Comparison of ENCODE assay signal across 22 cellular contexts in genomic region chr12:14505626-14506596, GRCh38.
"Had no signal": no experiment of that assay in that cellular context is flagged by ENCODE, and none has a peak within 500 bp of the region (broad histone marks: within the 10 kb centered on the region; RNA-seq: fewer than 3 reads in every experiment).

No MANE protein-coding gene starts in this region.

- H3K4me1 ChIP-seq: left lung, prostate gland, right atrium auricular region, thyroid gland, vagina had no signal

- H3K9me3 Mint-ChIP-seq: activated naive CD4-positive, alpha-beta T cell treated with anti-CD3 and anti-CD28 coated beads, Interleukin-2, amount 50 U/mL, for 72 hours; dendritic cell treated with granulocyte-macrophage colony-stimulating factor and Interleukin-4, amounts not matched to agents 40 ng/mL and 50 ng/mL, for 4 days; neural crest cell had no signal

- H3K36me3 ChIP-seq: prostate gland had no signal

- FAIRE-seq: keratinocyte had no signal

- DNase-seq: activated CD4-positive, alpha-beta T cell treated with anti-CD3 and anti-CD28 coated beads, Interleukin-2, amount 50 U/mL, for 1 hour; activated CD4-positive, CD25-positive, alpha-beta regulatory T cell treated with anti-CD3 and anti-CD28 coated beads, Interleukin-2, amount 50 U/mL, for 72 hours; activated CD8-positive, alpha-beta memory T cell treated with anti-CD3 and anti-CD28 coated beads for 24 hours; activated CD8-positive, alpha-beta memory T cell treated with anti-CD3 and anti-CD28 coated beads, Interleukin-2, amount 50 U/mL, for 48 hours; activated effector memory CD4-positive, alpha-beta T cell treated with anti-CD3 and anti-CD28 coated beads, Interleukin-2, amount 50 U/mL, for 16 hours; activated T-cell treated with anti-CD3 and anti-CD28 coated beads, Interleukin-2, amount 50 U/mL, for 48 hours; adrenal gland; effector CD8-positive, alpha-beta T cell; foreskin fibroblast; hippocampal formation; left lung; midbrain; stimulated activated CD4-positive, alpha-beta T cell treated with anti-CD3 and anti-CD28 coated beads, Interleukin-2, amount 100 ng/mL, for 24 hours; stimulated activated naive CD4-positive, alpha-beta T cell treated with Interleukin-2 at 50 U/mL for 16 hours; thyroid gland had no signal

- H3K27ac ChIP-seq: adrenal gland, left lung, prostate gland, right atrium auricular region, thyroid gland, vagina had no signal

- H3K27me3 ChIP-seq: adrenal gland, left lung, right atrium auricular region, thyroid gland, vagina had no signal

- ATAC-seq: activated naive CD4-positive, alpha-beta T cell treated with anti-CD3 and anti-CD28 coated beads, Interleukin-2, amount 50 U/mL, for 72 hours; left lung had no signal

- H3K27ac Mint-ChIP-seq: activated naive CD4-positive, alpha-beta T cell treated with anti-CD3 and anti-CD28 coated beads, Interleukin-2, amount 50 U/mL, for 72 hours had no signal

- H3K4me1 Mint-ChIP-seq: neural crest cell had no signal

- H3K4me3 Mint-ChIP-seq: dendritic cell treated with granulocyte-macrophage colony-stimulating factor and Interleukin-4, amounts not matched to agents 40 ng/mL and 50 ng/mL, for 4 days; neural crest cell had no signal

- H3K4me3 ChIP-seq: adrenal gland, left lung, prostate gland, right atrium auricular region, thyroid gland, vagina had no signal

- H3K27me3 Mint-ChIP-seq: dendritic cell treated with granulocyte-macrophage colony-stimulating factor and Interleukin-4, amounts not matched to agents 40 ng/mL and 50 ng/mL, for 4 days had no signal

- H3K9me3 ChIP-seq: adrenal gland, left lung, prostate gland, right atrium auricular region, thyroid gland, vagina had no signal
